26 cellular contexts compared by ENCODE assay signal in genomic region chr3:77898621-77899020, GRCh38.
"Had no signal": no experiment of that assay in that cellular context is flagged by ENCODE, and none has a peak within 500 bp of the region (broad histone marks: within the 10 kb centered on the region; RNA-seq: fewer than 3 reads in every experiment).

No MANE protein-coding gene starts in this region.

- H3K4me3 ChIP-seq: adrenal gland, body of pancreas, esophagus squamous epithelium, gastrocnemius medialis had no signal

- DNase-seq: activated CD4-positive, alpha-beta memory T cell treated with anti-CD3 and anti-CD28 coated beads for 36 hours; activated CD4-positive, alpha-beta T cell treated with anti-CD3 and anti-CD28 coated beads for 36 hours; activated CD4-positive, alpha-beta T cell treated with anti-CD3 and anti-CD28 coated beads, Interleukin-2, amount 10 ng/mL, durations not matched to agents 24 days and 14 days; activated CD4-positive, CD25-positive, alpha-beta regulatory T cell; activated CD4-positive, CD25-positive, alpha-beta regulatory T cell treated with anti-CD3 and anti-CD28 coated beads, Interleukin-2, amount 50 U/mL, for 72 hours; activated CD8-positive, alpha-beta memory T cell treated with anti-CD3 and anti-CD28 coated beads, Interleukin-2, amount 10 ng/mL, durations not matched to agents 7 days and 5 days; activated CD8-positive, alpha-beta memory T cell treated with anti-CD3 and anti-CD28 coated beads, Interleukin-2, amount 50 U/mL, for 4 hours; activated CD8-positive, alpha-beta T cell treated with anti-CD3 and anti-CD28 coated beads, Interleukin-2, amount 10 ng/mL, durations not matched to agents 7 days and 5 days; activated effector memory CD4-positive, alpha-beta T cell treated with anti-CD3 and anti-CD28 coated beads, Interleukin-2, amount 50 U/mL, for 16 hours; activated naive CD4-positive, alpha-beta T cell treated with anti-CD3 and anti-CD28 coated beads for 36 hours; activated naive CD8-positive, alpha-beta T cell treated with anti-CD3 and anti-CD28 coated beads for 36 hours; activated naive CD8-positive, alpha-beta T cell treated with anti-CD3 and anti-CD28 coated beads, Interleukin-2, amount 50 U/mL, for 24 hours; activated T-cell treated with anti-CD3 and anti-CD28 coated beads, Interleukin-2, amount 50 U/mL, for 1 hour; activated T-cell treated with anti-CD3 and anti-CD28 coated beads, Interleukin-2, amount 50 U/mL, for 48 hours; adrenal gland; amygdala; aorta; body of pancreas; cortex of kidney; dermis blood vessel endothelial cell; effector CD4-positive, alpha-beta T cell; effector memory CD8-positive, alpha-beta T cell; esophagus squamous epithelium; gastrocnemius medialis; T-helper 2 cell had no signal

- H3K27me3 ChIP-seq: adrenal gland, body of pancreas, esophagus squamous epithelium, gastrocnemius medialis had no signal

- H3K9me3 ChIP-seq: adrenal gland, body of pancreas, esophagus squamous epithelium, gastrocnemius medialis had no signal

- H3K36me3 ChIP-seq: adrenal gland, esophagus squamous epithelium, gastrocnemius medialis had no signal

- H3K27ac ChIP-seq: adrenal gland, body of pancreas, epithelial cell of prostate, esophagus squamous epithelium, gastrocnemius medialis had no signal

- H3K4me1 ChIP-seq: adrenal gland, body of pancreas, esophagus squamous epithelium, gastrocnemius medialis had no signal
